12 cellular contexts compared by ENCODE assay signal in the genomic region with DNA sequence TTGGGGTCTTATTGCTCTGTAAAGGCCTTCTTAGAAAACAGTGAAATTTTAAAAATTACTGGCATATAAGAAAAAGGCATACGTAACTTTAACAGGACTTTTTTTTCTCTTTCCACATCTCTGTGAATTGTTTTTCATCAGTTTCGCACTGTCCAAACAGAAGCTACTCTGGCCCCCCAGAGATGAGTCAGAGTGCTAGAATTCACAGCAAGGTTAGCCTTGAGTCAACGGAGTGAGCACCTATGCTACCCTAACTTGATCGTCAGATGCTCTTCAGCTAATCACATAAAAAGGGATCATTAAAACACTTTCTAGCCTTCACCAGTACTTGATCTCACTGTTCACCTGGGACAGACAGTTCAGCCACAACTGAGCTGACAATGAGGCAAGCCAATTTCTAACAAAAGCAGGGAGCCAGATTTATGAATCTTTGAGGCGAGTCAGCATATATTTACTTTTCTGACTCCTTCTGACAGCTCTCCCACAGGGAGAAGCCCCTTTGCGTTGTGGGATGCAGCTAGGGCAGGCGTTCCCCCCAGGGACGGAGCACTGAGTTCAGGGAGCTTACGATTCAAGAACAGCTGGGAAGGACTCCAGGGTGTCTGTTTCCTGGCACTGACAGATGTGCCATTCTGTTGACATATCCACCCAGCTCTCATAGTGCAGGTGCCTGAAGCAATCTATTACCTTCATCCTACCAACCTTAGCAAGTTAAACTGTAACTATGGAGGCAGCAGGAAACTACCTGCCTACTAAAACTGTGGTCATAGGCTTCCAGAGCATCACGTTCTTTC. TPM values are rescaled to one million over a fixed set of nuclear protein-coding genes. Genes with fewer than 3 reads are reported as not detected.
DNase-seq lines count a peak whose midpoint lies in the region; ATAC-seq, FAIRE-seq and TF ChIP-seq lines count a peak whose summit lies in the region.
"Had no signal": no experiment of that assay in that cellular context is flagged by ENCODE, and none has a peak within 500 bp of the region (broad histone marks: within the 10 kb centered on the region; RNA-seq: fewer than 3 reads in every experiment).

No MANE protein-coding gene starts in this region.

- no peaks in the 10 kb centered on the region for H3K9me2 ChIP-seq in PC-3 (replicated peaks; ENCODE audit: low read length)

- H3K4me3 ChIP-seq in PC-3 (ENCODE audit: low read length) (peak overlapping the region; percentile 5; the same call in 1 of the 2 replicates), right atrium auricular region (no peak overlapping the region), aorta (ENCODE audit: low read length in 2 of 2) (no peak overlapping the region), uterus (no peak overlapping the region)
- no peak overlapping the region for H3K4me3 ChIP-seq in CD8-positive, alpha-beta memory T cell (ENCODE audit: low read length)

- peaks cover 49% of the 10 kb centered on the region for H3K36me3 Mint-ChIP-seq in activated T-cell treated with anti-CD3 and anti-CD28 coated beads, Interleukin-2, amount 50 U/mL, for 24 hours (ENCODE audit: low read depth)
- H3K36me3 Mint-ChIP-seq in activated T-cell treated with anti-CD3 and anti-CD28 coated beads, Interleukin-2, amount 50 U/mL, for 4 hours (ENCODE audit: insufficient read depth) = peaks cover 16% of the 10 kb centered on the region
- H3K36me3 Mint-ChIP-seq in CD8-positive, alpha-beta memory T cell = peaks cover 0 to 79% (median 11%) of the 10 kb centered on the region in 3 donors

- no peaks in the 10 kb centered on the region for H3K9me3 Mint-ChIP-seq in activated T-cell treated with anti-CD3 and anti-CD28 coated beads, Interleukin-2, amount 50 U/mL, for 24 hours
- no peaks in the 10 kb centered on the region for H3K9me3 Mint-ChIP-seq in activated T-cell treated with anti-CD3 and anti-CD28 coated beads, Interleukin-2, amount 50 U/mL, for 4 hours
- no peaks in the 10 kb centered on the region for H3K9me3 Mint-ChIP-seq in CD8-positive, alpha-beta memory T cell
- H3K9me3 Mint-ChIP-seq: central memory CD8-positive, alpha-beta T cell had no signal

- H3F3A ChIP-seq in PC-3 (ENCODE audit: low read length, unreplicated experiment) = no peaks in the 10 kb centered on the region

- no peak overlapping the region for H3K4me3 Mint-ChIP-seq in activated T-cell treated with anti-CD3 and anti-CD28 coated beads, Interleukin-2, amount 50 U/mL, for 24 hours
- H3K4me3 Mint-ChIP-seq in activated T-cell treated with anti-CD3 and anti-CD28 coated beads, Interleukin-2, amount 50 U/mL, for 4 hours = no peak overlapping the region
- peak overlapping the region in 1 of 7 donors; percentile 18 for H3K4me3 Mint-ChIP-seq in CD8-positive, alpha-beta memory T cell
- H3K4me3 Mint-ChIP-seq: central memory CD8-positive, alpha-beta T cell had no signal

- H2AFZ ChIP-seq in PC-3 (ENCODE audit: low read length) = no peak overlapping the region

- H3K27me3 Mint-ChIP-seq in activated T-cell treated with anti-CD3 and anti-CD28 coated beads, Interleukin-2, amount 50 U/mL, for 24 hours = no peaks in the 10 kb centered on the region
- no peaks in the 10 kb centered on the region for H3K27me3 Mint-ChIP-seq in activated T-cell treated with anti-CD3 and anti-CD28 coated beads, Interleukin-2, amount 50 U/mL, for 4 hours (ENCODE audit: low read depth)
- H3K27me3 Mint-ChIP-seq in CD8-positive, alpha-beta memory T cell = no peaks in the 10 kb centered on the region
- H3K27me3 Mint-ChIP-seq: central memory CD8-positive, alpha-beta T cell had no signal

- CTCF ChIA-PET in PC-3 (lab: Charles Lee) = no interaction called here
- CTCF ChIA-PET in CD8-positive, alpha-beta memory T cell (lab: Charles Lee) = interaction anchor here (1.3 kb wide), 2 partner anchors 76 to 143 kb away, joined by 3 to 4 read pairs; no protein-coding TSS in a partner anchor

- no peak overlapping the region for H3K9ac ChIP-seq in PC-3 (ENCODE audit: low read length)

- peak overlapping the region; percentile 23 for H3K27ac Mint-ChIP-seq in activated T-cell treated with anti-CD3 and anti-CD28 coated beads, Interleukin-2, amount 50 U/mL, for 24 hours
- peak overlapping the region in 3 of 8 donors; percentile 6 to 20 (median 19) for H3K27ac Mint-ChIP-seq in CD8-positive, alpha-beta memory T cell

- no TSS peak for BruUV-seq in PC-3 (replicated peaks; lab: Mats Ljungman, UMichigan)

- peaks cover 45% of the 10 kb centered on the region for H3K4me1 Mint-ChIP-seq in activated T-cell treated with anti-CD3 and anti-CD28 coated beads, Interleukin-2, amount 50 U/mL, for 24 hours (ENCODE audit: low read depth)
- peaks cover 41% of the 10 kb centered on the region for H3K4me1 Mint-ChIP-seq in activated T-cell treated with anti-CD3 and anti-CD28 coated beads, Interleukin-2, amount 50 U/mL, for 4 hours (ENCODE audit: low read depth)
- peaks cover 33 to 72% (median 66%) of the 10 kb centered on the region in 3 donors for H3K4me1 Mint-ChIP-seq in CD8-positive, alpha-beta memory T cell

- TF ChIP-seq CTCF in PC-3 (conservative IDR thresholded peaks at IDR 0.05; ENCODE audit: low read depth, low read length) = no peak
- no peak for TF ChIP-seq CTCF in right atrium auricular region (IDR thresholded peaks at IDR 0.05)
- no peak for TF ChIP-seq CTCF in uterus (IDR thresholded peaks at IDR 0.05)

- H3K27ac ChIP-seq in PC-3 (ENCODE audit: low read length) (peak overlapping the region; percentile 27), right atrium auricular region (peak overlapping the region; percentile 32 to 82), aorta (ENCODE audit: low read depth in 1 of 2, low read length in 2 of 2) (no peak overlapping the region), uterus (no peak overlapping the region)
- H3K27ac ChIP-seq in CD8-positive, alpha-beta memory T cell (ENCODE audit: low read depth, low read length) = no peak overlapping the region

- peaks cover 11% of the 10 kb centered on the region for H4K20me1 ChIP-seq in PC-3 (ENCODE audit: low read length)

- intact Hi-C loops in PC-3 (cut with micrococcal nuclease) = loop anchor here (1.0 kb wide), 1 partner anchor 73 kb away; no protein-coding TSS in a partner anchor
- intact Hi-C loops in aorta (cut with DNase I) = loop anchor here (10.0 kb wide), 3 partner anchors 188 to 438 kb away; no protein-coding TSS in a partner anchor
- intact Hi-C loops in uterus (cut with DNase I; ENCODE audit: low total_unique reads) = no loop called here

- WGBS in aorta, 2 donors = 66 to 71% methylated on average over 10 of the region's 10 CpGs

- H3K36me3 ChIP-seq in PC-3 (ENCODE audit: low read depth, low read length) = no peaks in the 10 kb centered on the region
- H3K36me3 ChIP-seq in right atrium auricular region = peaks cover 8% of the 10 kb centered on the region
- H3K36me3 ChIP-seq in aorta (ENCODE audit: control insufficient read depth in 1 of 2, insufficient read depth in 2 of 2, low read length in 1 of 2) = peaks cover 0 to 5% of the 10 kb centered on the region in 2 donors
- H3K36me3 ChIP-seq in uterus = no peaks in the 10 kb centered on the region
- peaks cover 29% of the 10 kb centered on the region for H3K36me3 ChIP-seq in CD8-positive, alpha-beta memory T cell (ENCODE audit: insufficient read depth, low read length)

- POLR2A ChIA-PET in PC-3 (lab: Charles Lee; ENCODE audit: unreplicated experiment) = no interaction called here
- POLR2A ChIA-PET in CD8-positive, alpha-beta memory T cell (lab: Charles Lee) = interaction anchor here (0.5 kb wide), 1 partner anchor 162 kb away, joined by 3 read pairs; no protein-coding TSS in a partner anchor

- no peaks in the 10 kb centered on the region for H3K9me3 ChIP-seq in PC-3 (ENCODE audit: low read length)
- no peaks in the 10 kb centered on the region for H3K9me3 ChIP-seq in right atrium auricular region
- H3K9me3 ChIP-seq in aorta (ENCODE audit: control insufficient read depth, low read length) = no peaks in the 10 kb centered on the region
- H3K9me3 ChIP-seq in uterus = no peaks in the 10 kb centered on the region
- H3K9me3 ChIP-seq in CD8-positive, alpha-beta memory T cell (ENCODE audit: low read length) = no peaks in the 10 kb centered on the region

- ATAC-seq in activated T-cell treated with anti-CD3 and anti-CD28 coated beads, Interleukin-2, amount 50 U/mL, for 4 hours = no peak
- peak; percentile 53 for ATAC-seq in PC-3
- ATAC-seq in aorta (ENCODE audit: low FRiP score) = no peak

- H3K27me3 ChIP-seq in PC-3 (ENCODE audit: low read length) (no peaks in the 10 kb centered on the region), right atrium auricular region (no peaks in the 10 kb centered on the region), aorta (ENCODE audit: control insufficient read depth in 1 of 2, insufficient read depth in 2 of 2, low read length in 1 of 2) (no peaks in the 10 kb centered on the region), uterus (no peaks in the 10 kb centered on the region)
- H3K27me3 ChIP-seq in CD8-positive, alpha-beta memory T cell (ENCODE audit: insufficient read depth, low read length, poor library complexity, severe bottlenecking) = no peaks in the 10 kb centered on the region

- H3K4me1 ChIP-seq in PC-3 (ENCODE audit: insufficient read depth, low read length) (peaks cover 44% of the 10 kb centered on the region), right atrium auricular region (peaks cover 0 to 46% of the 10 kb centered on the region in 2 donors), aorta (ENCODE audit: control insufficient read depth in 1 of 2, insufficient read depth in 2 of 2, low read length in 2 of 2) (peaks cover 0 to 9% of the 10 kb centered on the region in 2 donors), uterus (peaks cover 0 to 5% of the 10 kb centered on the region in 2 donors)
- peaks cover 7% of the 10 kb centered on the region for H3K4me1 ChIP-seq in CD8-positive, alpha-beta memory T cell (ENCODE audit: insufficient read depth, low read length)

- H3K4me2 ChIP-seq in PC-3 (ENCODE audit: low read length) = peak overlapping the region; percentile 48

- peaks cover 61% of the 10 kb centered on the region for H3K79me2 ChIP-seq in PC-3 (ENCODE audit: low read length)

- TF ChIP-seq POLR2A in uterus (IDR thresholded peaks at IDR 0.05) = no peak

- no peak for FAIRE-seq in urothelium cell line (lab: Jason Lieb, UNC)
- FAIRE-seq: A204.1 had no signal

- no peak for DNase-seq in activated T-cell treated with anti-CD3 and anti-CD28 coated beads, Interleukin-2, amount 50 U/mL, for 24 hours
- DNase-seq in activated T-cell treated with anti-CD3 and anti-CD28 coated beads, Interleukin-2, amount 50 U/mL, for 4 hours = no peak
- peak; percentile 67 for DNase-seq in PC-3
- DNase-seq in right atrium auricular region (ENCODE audit: low spot score) = no peak
- peak; percentile 41 for DNase-seq in urothelium cell line (ENCODE audit: low spot score)
- DNase-seq in aorta = no peak
- DNase-seq in uterus = no peak
- DNase-seq in CD8-positive, alpha-beta memory T cell = no peak

RNA-seq across cellular contexts. Expression of gene SPDEF, which starts 46.4 kb away (rescaled TPM):
- total RNA-seq in activated T-cell treated with anti-CD3 and anti-CD28 coated beads, Interleukin-2, amount 50 U/mL, for 4 hours = under 1 TPM; 0.13 to 0.24 (median 0.14) TPM
- 190 and 205 TPM in 2 replicates for total RNA-seq in PC-3 (2014; rRNA removed)
- under 1 TPM; 0.22 to 0.31 TPM for total RNA-seq in right atrium auricular region
- total RNA-seq in aorta = under 1 TPM in 1 of 2 donors, not detected in 1; 0.23 TPM
- 1 to 10 TPM in 1 of 2 donors, under 1 TPM in 1; 0.67 to 3.0 TPM for polyA plus RNA-seq in aorta
- 1 to 10 TPM in 1 of 4 donors, under 1 TPM in 1, not detected in 2; 0.52 to 1.5 TPM for total RNA-seq in uterus
- not detected for total RNA-seq in CD8-positive, alpha-beta memory T cell
- polyA plus RNA-seq in CD8-positive, alpha-beta memory T cell = not detected
- total RNA-seq: myocyte, temporal lobe had no signal

Comparison
In these comparisons a context has a peak if more than half of its experiments do, and no peak if none do; other contexts are left out.
1. DNase-seq: peak in PC-3 (single experiment) and urothelium cell line (single experiment); none in activated T-cell treated with anti-CD3 and anti-CD28 coated beads, Interleukin-2, amount 50 U/mL, for 24 hours (single experiment), activated T-cell treated with anti-CD3 and anti-CD28 coated beads, Interleukin-2, amount 50 U/mL, for 4 hours (single experiment), right atrium auricular region (single experiment), aorta (0 of 2), uterus (0 of 2) and CD8-positive, alpha-beta memory T cell (0 of 5).
2. H3K27ac ChIP-seq: peak in PC-3 (single experiment) and right atrium auricular region (2 of 2); none in aorta (0 of 2), uterus (0 of 2) and CD8-positive, alpha-beta memory T cell (single experiment).
3. RNA of gene SPDEF, which starts 46.4 kb away (total RNA-seq): 190 to 205 TPM in PC-3; 0.52 to 1.5 TPM in uterus, 0.22 to 0.31 TPM in right atrium auricular region, 0.23 TPM in aorta, 0.13 to 0.24 TPM in activated T-cell treated with anti-CD3 and anti-CD28 coated beads, Interleukin-2, amount 50 U/mL, for 4 hours and not detected in CD8-positive, alpha-beta memory T cell; every median in the first group is over 10 times any median in the second.